In the genomic region with DNA sequence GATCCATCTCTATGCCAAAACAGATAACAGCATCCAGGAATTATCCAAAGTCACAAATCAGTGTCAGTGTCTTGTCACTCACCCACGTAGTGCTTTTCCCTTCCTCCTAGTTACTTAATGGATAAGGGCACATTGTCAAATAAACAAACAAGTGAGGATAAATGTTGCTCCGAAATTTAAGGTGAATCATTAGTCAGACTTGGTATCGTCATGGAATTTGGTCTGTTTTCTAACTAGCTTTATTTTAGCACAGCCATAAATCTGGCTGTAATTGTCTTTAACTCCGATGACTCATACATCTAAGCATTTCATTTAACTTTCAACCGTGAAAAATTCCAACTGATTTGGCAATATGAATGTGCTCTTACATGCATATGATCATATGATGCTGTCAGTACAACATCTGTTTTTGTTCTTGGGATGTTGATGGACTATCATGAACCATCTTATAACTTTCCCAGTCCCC, we compare ENCODE assay signal across 11 cellular contexts.
DNase-seq lines count a peak whose midpoint lies in the region; ATAC-seq, FAIRE-seq and TF ChIP-seq lines count a peak whose summit lies in the region.
"Had no signal": no experiment of that assay in that cellular context is flagged by ENCODE, and none has a peak within 500 bp of the region (broad histone marks: within the 10 kb centered on the region; RNA-seq: fewer than 3 reads in every experiment).

No MANE protein-coding gene starts in this region.

- H3K36me3 ChIP-seq in pancreas: no peaks in the 10 kb centered on the region
- H3K36me3 ChIP-seq in stomach: no peaks in the 10 kb centered on the region
- no peaks in the 10 kb centered on the region for H3K36me3 ChIP-seq in testis (ENCODE audit: low read depth, missing control alignments)

- 10 to 12% methylated on average over 5 of the region's 5 CpGs for WGBS in pancreas, 2 donors
- WGBS in stomach, 5 donors: 25 to 41% (median 29%) methylated on average over 5 of the region's 5 CpGs
- WGBS in testis, 2 donors: 37 to 51% methylated on average over 5 of the region's 5 CpGs

- H3K27ac ChIP-seq in pancreas (peak overlapping the region in 2 of 4 donors; percentile 50 to 51), stomach (peak overlapping the region in 2 of 5 donors; percentile 42 to 47), testis (no peak overlapping the region)

- no peak for TF ChIP-seq POLR2A in stomach (IDR thresholded peaks at IDR 0.05)
- no peak for TF ChIP-seq POLR2A in testis (IDR thresholded peaks at IDR 0.05)

- no peak for TF ChIP-seq EP300 in stomach (IDR thresholded peaks at IDR 0.05)

- H3K27me3 ChIP-seq in pancreas: no peaks in the 10 kb centered on the region
- H3K27me3 ChIP-seq in stomach: no peaks in the 10 kb centered on the region
- H3K27me3 ChIP-seq in testis: no peaks in the 10 kb centered on the region

- in situ Hi-C loops in Caki2 (cut with HindIII; ENCODE audit: low pct_unique_long_range_greater_than_20kb, low sequenced_read_pairs): no loop called here

- H3K4me1 ChIP-seq in pancreas (no peaks in the 10 kb centered on the region), stomach (peaks cover 0 to 14% (median 9%) of the 10 kb centered on the region in 4 donors), testis (no peaks in the 10 kb centered on the region)

- TF ChIP-seq CTCF in epithelial cell of esophagus (IDR thresholded peaks at IDR 0.05; ENCODE audit: insufficient read depth, low read depth, low read length, missing control alignments): no peak
- no peak for TF ChIP-seq CTCF in pancreas (IDR thresholded peaks at IDR 0.05)
- no peak for TF ChIP-seq CTCF in stomach (IDR thresholded peaks at IDR 0.05)
- TF ChIP-seq CTCF in testis (IDR thresholded peaks at IDR 0.05): no peak

- intact Hi-C loops in pancreas (cut with DNase I) (no loop called here), stomach (cut with DNase I; ENCODE audit: low total_unique reads) (no loop called here), testis (cut with DNase I; ENCODE audit: low total_unique reads) (no loop called here)

- peak; percentile 65 for FAIRE-seq in pancreas (lab: Jason Lieb, UNC)
- FAIRE-seq: GM12892 had no signal

- ATAC-seq in pancreas (peak; percentile 77 to 82 (median 80)), GM21825 (IDR thresholded peaks at IDR 0.05; ENCODE audit: unreplicated experiment) (no peak)
- ATAC-seq: stimulated activated naive B cell treated with anti-CD40 and anti-IgM and Interleukin-4, amounts not matched to agents 10 μg/mL and 1 μg/mL and 100 μg/mL, for 72 hours had no signal

- H3K4me3 ChIP-seq in epithelial cell of esophagus (ENCODE audit: low read length): no peak overlapping the region
- H3K4me3 ChIP-seq in pancreas: no peak overlapping the region
- H3K4me3 ChIP-seq in stomach: no peak overlapping the region
- no peak overlapping the region for H3K4me3 ChIP-seq in testis

- H3K9me3 ChIP-seq in pancreas: no peaks in the 10 kb centered on the region
- no peaks in the 10 kb centered on the region for H3K9me3 ChIP-seq in stomach
- no peaks in the 10 kb centered on the region for H3K9me3 ChIP-seq in testis

- DNase-seq in Caki2 (ENCODE audit: low read depth) (peak; percentile 98), NCI-H69 (lab: John Stamatoyannopoulos, UW) (peak; percentile 81), epithelial cell of esophagus (ENCODE audit: low read depth) (peak; percentile 96), pancreas (no peak), stomach (no peak), testis (no peak), middle frontal gyrus (ENCODE audit: extremely low spot score, low spot score) (no peak)
- DNase-seq: activated CD4-positive, alpha-beta memory T cell treated with anti-CD3 and anti-CD28 coated beads, Interleukin-2, amount 10 ng/mL, durations not matched to agents 7 days and 5 days; stimulated activated naive B cell treated with anti-CD40 and anti-IgM and Interleukin-4, amounts not matched to agents 10 μg/mL and 1 μg/mL and 100 μg/mL, for 72 hours had no signal

Comparison
In these comparisons a context has a peak if more than half of its experiments do, and no peak if none do; other contexts are left out.
1. DNase-seq: peak in Caki2 (single experiment), NCI-H69 (single experiment) and epithelial cell of esophagus (single experiment); none in pancreas (0 of 6), stomach (single experiment), testis (single experiment) and middle frontal gyrus (single experiment).